ENCODE assay signal across 9 cellular contexts in the genomic region with DNA sequence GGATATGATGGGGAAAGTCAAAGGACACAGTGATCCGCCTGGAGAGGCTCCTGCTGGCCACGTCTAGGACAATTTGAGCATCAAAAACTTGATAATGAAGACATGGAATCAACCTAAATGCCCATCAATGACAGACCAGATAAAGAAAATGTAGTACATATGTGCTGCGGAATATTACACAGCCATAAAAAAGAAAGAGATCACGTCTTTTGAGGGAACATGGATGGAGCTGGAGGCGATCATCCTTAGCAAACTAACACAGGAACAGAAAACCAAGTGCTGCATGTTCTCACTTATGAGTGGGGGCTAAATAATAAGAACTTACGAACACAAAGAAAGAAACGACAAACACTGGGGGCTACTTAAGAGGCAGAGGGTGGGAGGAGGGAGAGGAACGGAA.
"Had no signal": no experiment of that assay in that cellular context is flagged by ENCODE, and none has a peak within 500 bp of the region (broad histone marks: within the 10 kb centered on the region; RNA-seq: fewer than 3 reads in every experiment).

No MANE protein-coding gene starts in this region.

- DNase-seq: GM23248, GOT3, H7, KBM-7 had no signal

- H3K27ac ChIP-seq: GM23248, HL-60, KMS-11 had no signal

- H3K9ac ChIP-seq: GM23248, KMS-11 had no signal

- H3K4me2 ChIP-seq: KMS-11 had no signal

- H3K9me3 ChIP-seq: HAP-1 had no signal

- H2AFZ ChIP-seq: GM23248 had no signal

- H3K36me3 ChIP-seq: HAP-1 had no signal

- H3K4me3 ChIP-seq: GM23248, HAP-1 had no signal

- ATAC-seq: HCT116, HepG2 had no signal

- FAIRE-seq: HepG2 had no signal
